In genomic region chr1:165768513-165769394, GRCh38 we compare ENCODE assay signal across 8 cellular contexts. TPM values are rescaled to one million over a fixed set of nuclear protein-coding genes. Genes with fewer than 3 reads are reported as not detected.
DNase-seq lines count a peak whose midpoint lies in the region; FAIRE-seq and TF ChIP-seq lines count a peak whose summit lies in the region.

A gene with protein sequence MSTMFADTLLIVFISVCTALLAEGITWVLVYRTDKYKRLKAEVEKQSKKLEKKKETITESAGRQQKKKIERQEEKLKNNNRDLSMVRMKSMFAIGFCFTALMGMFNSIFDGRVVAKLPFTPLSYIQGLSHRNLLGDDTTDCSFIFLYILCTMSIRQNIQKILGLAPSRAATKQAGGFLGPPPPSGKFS (minus strand): TSS chr1:165768868. CDS start chr1:165768751, 117 bp downstream.

- H2BK12ac ChIP-seq in neuronal stem cell (ENCODE audit: low read length) = no peak within 1 kb of the TSS

- intact Hi-C loops in activated naive CD4-positive, alpha-beta T cell treated with anti-CD3 and anti-CD28 coated beads for 36 hours (cut with micrococcal nuclease) = loop anchor here (1.0 to 10.0 kb wide), 10 partner anchors 60 to 1108 kb away; partner anchors contain the start of genes ALDH9A1, FAM78B and TADA1

- no peak for TF ChIP-seq CTCF in subcutaneous adipose tissue (IDR thresholded peaks at IDR 0.05; ENCODE audit: low read depth)

- peak within 1 kb of the TSS; percentile 75 for H3K4me2 ChIP-seq in neuronal stem cell (ENCODE audit: insufficient read depth, low read length, poor library complexity, severe bottlenecking)

- no peaks in the 10 kb centered on the region for H3K27me3 ChIP-seq in neuronal stem cell (ENCODE audit: control insufficient read depth in 3 of 3, insufficient read depth in 3 of 3, low read depth in 1 of 3, low read length in 3 of 3)

- peak within 1 kb of the TSS; percentile 80 for H3K27ac ChIP-seq in neuronal stem cell (replicated peaks; ENCODE audit: low read length)

- H3K36me3 Mint-ChIP-seq in activated naive CD4-positive, alpha-beta T cell treated with anti-CD3 and anti-CD28 coated beads for 36 hours (ENCODE audit: low read depth) = peaks cover 41% of the 10 kb centered on the region

- H3K23ac ChIP-seq in neuronal stem cell (ENCODE audit: low read depth, low read length, poor library complexity) = no peak within 1 kb of the TSS

- peak within 1 kb of the TSS; percentile 82 for H3K9ac ChIP-seq in neuronal stem cell (ENCODE audit: low read depth, low read length, poor library complexity)

- CTCF ChIA-PET in HEK293T (lab: Yijun Ruan, JAX) = no interaction called here
- CTCF ChIA-PET in activated naive CD4-positive, alpha-beta T cell treated with anti-CD3 and anti-CD28 coated beads for 36 hours (lab: Charles Lee) = interaction anchor here (0.7 to 1.9 kb wide), 5 partner anchors 54 to 169 kb away, joined by 3 to 8 read pairs (median 3); no protein-coding TSS in a partner anchor

- no peak within 1 kb of the TSS for H2BK5ac ChIP-seq in neuronal stem cell (ENCODE audit: low read length)

- H3K4me1 Mint-ChIP-seq in activated naive CD4-positive, alpha-beta T cell treated with anti-CD3 and anti-CD28 coated beads for 36 hours (ENCODE audit: low read depth) = peaks cover 49% of the 10 kb centered on the region

- POLR2A ChIA-PET in HEK293T (lab: Yijun Ruan, JAX) = interaction anchor here (0.7 to 2.4 kb wide), 14 partner anchors 22 to 170 kb away, joined by 3 to 32 read pairs (median 4); partner anchors contain the start of genes ALDH9A1, MGST3 and UCK2

- H2BK15ac ChIP-seq in neuronal stem cell (ENCODE audit: low read length) = no peak within 1 kb of the TSS

- no peaks in the 10 kb centered on the region for H3K27me3 Mint-ChIP-seq in activated naive CD4-positive, alpha-beta T cell treated with anti-CD3 and anti-CD28 coated beads for 36 hours (ENCODE audit: low read depth)

- no CpG with 5 or more reads among the region's 56 CpGs for WGBS in neuronal stem cell (ENCODE audit: extremely low coverage in 2 of 2, insufficient read length in 2 of 2, insufficient replicate concordance in 1 of 2), 2 donors

- no peak within 1 kb of the TSS for H2AK5ac ChIP-seq in neuronal stem cell (ENCODE audit: low read depth, low read length)

- no peak within 1 kb of the TSS for H4K91ac ChIP-seq in neuronal stem cell (ENCODE audit: low read depth, low read length, poor library complexity)

- no peak for FAIRE-seq in frontal cortex (lab: Jason Lieb, UNC)

- H3K79me1 ChIP-seq in neuronal stem cell (ENCODE audit: low read depth, low read length) = peaks cover 3% of the 10 kb centered on the region

- no peaks in the 10 kb centered on the region for H3K9me3 Mint-ChIP-seq in activated naive CD4-positive, alpha-beta T cell treated with anti-CD3 and anti-CD28 coated beads for 36 hours

- H3K9me3 ChIP-seq in neuronal stem cell (replicated peaks in 1 of 2; ENCODE audit: control insufficient read depth in 2 of 2, insufficient read depth in 1 of 2, low read depth in 1 of 2, low read length in 2 of 2) = no peaks in the 10 kb centered on the region

- H2BK120ac ChIP-seq in neuronal stem cell (ENCODE audit: low read depth, low read length) = no peak within 1 kb of the TSS

- peaks cover 7 to 56% of the 10 kb centered on the region in 2 donors for H3K36me3 ChIP-seq in neuronal stem cell (replicated peaks in 1 of 2; ENCODE audit: control insufficient read depth in 2 of 2, insufficient read depth in 2 of 2, low read length in 2 of 2)

- peak within 1 kb of the TSS; percentile 97 for H3K27ac Mint-ChIP-seq in activated naive CD4-positive, alpha-beta T cell treated with anti-CD3 and anti-CD28 coated beads for 36 hours

- H3K4me3 Mint-ChIP-seq in activated naive CD4-positive, alpha-beta T cell treated with anti-CD3 and anti-CD28 coated beads for 36 hours = peak within 1 kb of the TSS; percentile 98

- peak within 1 kb of the TSS; percentile 88 for H2AFZ ChIP-seq in neuronal stem cell (ENCODE audit: low read length)

- peak within 1 kb of the TSS; percentile 73 to 93 for H3K4me3 ChIP-seq in neuronal stem cell (ENCODE audit: low read length in 2 of 2)

- peak; percentile 98 for DNase-seq in GM04504 (ENCODE audit: low read depth)
- DNase-seq in HEK293T (ENCODE audit: extremely low spot score) = peak; percentile 100
- peak; percentile 99 for DNase-seq in MV-4-11 (lab: John Stamatoyannopoulos, UW)
- peak; percentile 97 for DNase-seq in SK-N-DZ (ENCODE audit: low spot score)
- peak; percentile 96 for DNase-seq in activated naive CD4-positive, alpha-beta T cell treated with anti-CD3 and anti-CD28 coated beads for 36 hours
- peak; percentile 72 to 91 for DNase-seq in frontal cortex (ENCODE audit: low spot score in 2 of 2)
- peak; percentile 94 for DNase-seq in neuronal stem cell (ENCODE audit: low spot score)

- peaks cover 3 to 5% of the 10 kb centered on the region in 2 donors for H3K4me1 ChIP-seq in neuronal stem cell (ENCODE audit: control insufficient read depth in 2 of 2, insufficient read depth in 1 of 2, low read depth in 1 of 2, low read length in 2 of 2)

- H3K14ac ChIP-seq in neuronal stem cell (ENCODE audit: low read length) = no peak within 1 kb of the TSS

- H4K8ac ChIP-seq in neuronal stem cell (ENCODE audit: low read depth, low read length) = no peak within 1 kb of the TSS

- no peak within 1 kb of the TSS for H3K4ac ChIP-seq in neuronal stem cell (ENCODE audit: low read length)

- H3K18ac ChIP-seq in neuronal stem cell (ENCODE audit: low read length) = peak within 1 kb of the TSS; percentile 46

TF ChIP-seq in HEK293T, 16 proteins besides CTCF, POLR2A, EP300 and RAD21:
- TF ChIP-seq NFRKB (IDR thresholded peaks at IDR 0.05) (0 out of 2 replicates have a peak, but pooled peaks have one; percentile 29), HDGF (IDR thresholded peaks at IDR 0.05; ENCODE audit: borderline replicate concordance) (no peak), ELF4 (IDR thresholded peaks at IDR 0.05) (peak; percentile 83), CTBP1 (IDR thresholded peaks at IDR 0.05; ENCODE audit: borderline replicate concordance) (no peak), SUZ12 (IDR thresholded peaks at IDR 0.05) (no peak), FOXK2 (IDR thresholded peaks at IDR 0.05) (no peak; the same call in 1 of the 2 replicates), FOXA1 (IDR thresholded peaks at IDR 0.05) (no peak), LEF1 (IDR thresholded peaks at IDR 0.05; ENCODE audit: borderline replicate concordance) (no peak), L3MBTL2 (conservative IDR thresholded peaks at IDR 0.05) (peak; percentile 79), SP1 (IDR thresholded peaks at IDR 0.05) (no peak)
- TF ChIP-seq, protein P1, sequence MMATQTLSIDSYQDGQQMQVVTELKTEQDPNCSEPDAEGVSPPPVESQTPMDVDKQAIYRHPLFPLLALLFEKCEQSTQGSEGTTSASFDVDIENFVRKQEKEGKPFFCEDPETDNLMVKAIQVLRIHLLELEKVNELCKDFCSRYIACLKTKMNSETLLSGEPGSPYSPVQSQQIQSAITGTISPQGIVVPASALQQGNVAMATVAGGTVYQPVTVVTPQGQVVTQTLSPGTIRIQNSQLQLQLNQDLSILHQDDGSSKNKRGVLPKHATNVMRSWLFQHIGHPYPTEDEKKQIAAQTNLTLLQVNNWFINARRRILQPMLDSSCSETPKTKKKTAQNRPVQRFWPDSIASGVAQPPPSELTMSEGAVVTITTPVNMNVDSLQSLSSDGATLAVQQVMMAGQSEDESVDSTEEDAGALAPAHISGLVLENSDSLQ (IDR thresholded peaks at IDR 0.05) = peak; percentile 87

RNA-seq across cellular contexts. Expression of the gene that starts here (rescaled TPM):
- polyA plus RNA-seq in SK-N-DZ (2014; cell fraction: cytosol; rRNA removed) = 102 and 116 TPM in 2 replicates
- 46.3 and 68.2 TPM in 2 replicates for polyA plus RNA-seq in SK-N-DZ (2014; cell fraction: nucleus; rRNA removed)
- 10 to 100 TPM; 50.5 to 50.7 TPM for total RNA-seq in activated naive CD4-positive, alpha-beta T cell treated with anti-CD3 and anti-CD28 coated beads for 36 hours
- total RNA-seq in frontal cortex (55.4 TPM), subcutaneous adipose tissue (100 to 1,000 TPM in 1 of 4 donors, 10 to 100 TPM in 3; 46.7 to 110 (median 49.2) TPM)
- 103 TPM for polyA plus RNA-seq in neuronal stem cell (2013, experiment 1 of 2)
- 115 TPM for polyA plus RNA-seq in neuronal stem cell (2013, experiment 2 of 2)

Comparison
In these comparisons a context has a peak if more than half of its experiments do, and no peak if none do; other contexts are left out.
1. Peak in every context shown above with its lines: DNase-seq, H3K4me3 ChIP-seq and H3K27ac ChIP-seq.